Comparison of ENCODE assay signal across 7 cellular contexts in genomic region chr1:62437273-62437945, GRCh38. TPM values are rescaled to one million over a fixed set of nuclear protein-coding genes. Genes with fewer than 3 reads are reported as not detected.
DNase-seq lines count a peak whose midpoint lies in the region; ATAC-seq, FAIRE-seq and TF ChIP-seq lines count a peak whose summit lies in the region.

No MANE protein-coding gene starts in this region.

- peaks cover 27% of the 10 kb centered on the region for H3K36me3 Mint-ChIP-seq in activated CD4-positive, alpha-beta memory T cell treated with anti-CD3 and anti-CD28 coated beads for 36 hours
- H3K36me3 Mint-ChIP-seq in endothelial cell (ENCODE audit: low read depth, unreplicated experiment) = peaks cover 7% of the 10 kb centered on the region

- ATAC-seq in GM18870 (IDR thresholded peaks at IDR 0.05; ENCODE audit: unreplicated experiment) = no peak

- TF ChIP-seq CTCF in endothelial cell (IDR thresholded peaks at IDR 0.05; ENCODE audit: unreplicated experiment) = no peak

- no peaks in the 10 kb centered on the region for H3K27me3 Mint-ChIP-seq in activated CD4-positive, alpha-beta memory T cell treated with anti-CD3 and anti-CD28 coated beads for 36 hours
- H3K27me3 Mint-ChIP-seq in endothelial cell (ENCODE audit: unreplicated experiment) = peaks cover 7% of the 10 kb centered on the region

- TF ChIP-seq POLR2A in GM12892 (IDR thresholded peaks at IDR 0.05; ENCODE audit: low read depth, low read length) = no peak

- H3K27ac ChIP-seq in HUES48 (ENCODE audit: low read depth, low read length) = peak overlapping the region; percentile 100
- H3K27ac ChIP-seq in mucosa of rectum (ENCODE audit: low read depth in 2 of 2, low read length in 2 of 2) = peak overlapping the region; percentile 99 to 100
- peak overlapping the region; percentile 100 for H3K27ac ChIP-seq in thymus (ENCODE audit: low read depth)

- H3K4me1 Mint-ChIP-seq in activated CD4-positive, alpha-beta memory T cell treated with anti-CD3 and anti-CD28 coated beads for 36 hours (ENCODE audit: low read depth) = peaks cover 27% of the 10 kb centered on the region
- H3K4me1 Mint-ChIP-seq in endothelial cell (ENCODE audit: unreplicated experiment) = peaks cover 13% of the 10 kb centered on the region

- H3K4me3 Mint-ChIP-seq in activated CD4-positive, alpha-beta memory T cell treated with anti-CD3 and anti-CD28 coated beads for 36 hours = peak overlapping the region; percentile 97
- H3K4me3 Mint-ChIP-seq in endothelial cell (ENCODE audit: unreplicated experiment) = peak overlapping the region; percentile 75

- H3K36me3 ChIP-seq in HUES48 (ENCODE audit: control insufficient read depth, insufficient read depth, low read length) (peaks cover 28% of the 10 kb centered on the region), mucosa of rectum (ENCODE audit: control insufficient read depth in 2 of 2, insufficient read depth in 2 of 2, low read length in 2 of 2) (peaks cover 0 to 9% of the 10 kb centered on the region in 2 donors), thymus (ENCODE audit: control insufficient read depth, insufficient read depth) (no peaks in the 10 kb centered on the region)

- under 1% methylated on average over 68 of the region's 68 CpGs for WGBS in thymus

- H3K9ac ChIP-seq in HUES48 (ENCODE audit: low read depth, low read length) (peak overlapping the region; percentile 100), mucosa of rectum (ENCODE audit: low read depth in 1 of 2, low read length in 2 of 2) (peak overlapping the region; percentile 99)

- FAIRE-seq in GM12892 (lab: Jason Lieb, UNC) = peak; percentile 72

- DNase-seq in GM12892 (ENCODE audit: insufficient read length) (no peak), endothelial cell (ENCODE audit: low spot score) (peak; percentile 33)
- no peak for DNase-seq in activated CD4-positive, alpha-beta memory T cell treated with anti-CD3 and anti-CD28 coated beads for 36 hours

- H3K4me3 ChIP-seq in HUES48 (ENCODE audit: low read depth, low read length) (peak overlapping the region; percentile 98), mucosa of rectum (ENCODE audit: low read length in 2 of 2) (peak overlapping the region; percentile 84 to 90), thymus (ENCODE audit: low read length) (peak overlapping the region; percentile 64)

- CTCF ChIA-PET in activated CD4-positive, alpha-beta memory T cell treated with anti-CD3 and anti-CD28 coated beads for 36 hours (lab: Charles Lee) = interaction anchor here (0.6 kb wide), 1 partner anchor 293 kb away, joined by 3 read pairs; no protein-coding TSS in a partner anchor

- H3K27me3 ChIP-seq in HUES48 (ENCODE audit: control insufficient read depth, insufficient read depth, low read length) (no peaks in the 10 kb centered on the region), mucosa of rectum (ENCODE audit: control insufficient read depth in 2 of 2, insufficient read depth in 2 of 2, low read length in 2 of 2) (no peaks in the 10 kb centered on the region), thymus (ENCODE audit: control insufficient read depth, insufficient read depth) (no peaks in the 10 kb centered on the region)

- POLR2A ChIA-PET in activated CD4-positive, alpha-beta memory T cell treated with anti-CD3 and anti-CD28 coated beads for 36 hours (lab: Charles Lee) = interaction anchor here (0.6 to 2.0 kb wide), 3 partner anchors 10 to 981 kb away, joined by 3 to 7 read pairs (median 3); no protein-coding TSS in a partner anchor

- H3K9me3 ChIP-seq in HUES48 (ENCODE audit: control insufficient read depth, insufficient read depth, low read length) = no peaks in the 10 kb centered on the region
- H3K9me3 ChIP-seq in mucosa of rectum (ENCODE audit: control insufficient read depth in 2 of 2, low read length in 2 of 2) = no peaks in the 10 kb centered on the region
- H3K9me3 ChIP-seq in thymus (ENCODE audit: control insufficient read depth) = no peaks in the 10 kb centered on the region

- peak overlapping the region; percentile 99 for H3K27ac Mint-ChIP-seq in activated CD4-positive, alpha-beta memory T cell treated with anti-CD3 and anti-CD28 coated beads for 36 hours
- H3K27ac Mint-ChIP-seq in endothelial cell (ENCODE audit: unreplicated experiment) = no peak overlapping the region

- H3K4me1 ChIP-seq in HUES48 (ENCODE audit: control insufficient read depth, insufficient read depth, low read length) (peaks cover 10% of the 10 kb centered on the region), mucosa of rectum (ENCODE audit: control insufficient read depth in 2 of 2, insufficient read depth in 2 of 2, low read length in 2 of 2) (peaks cover 15 to 16% of the 10 kb centered on the region in 2 donors), thymus (ENCODE audit: control insufficient read depth, insufficient read depth, low read length) (no peaks in the 10 kb centered on the region)

- intact Hi-C loops in activated CD4-positive, alpha-beta memory T cell treated with anti-CD3 and anti-CD28 coated beads for 36 hours (cut with micrococcal nuclease) = loop anchor here (2.0 to 5.0 kb wide), 4 partner anchors 713 to 1360 kb away; partner anchors contain the start of genes FOXD3, PGM1 and TM2D1

- no peaks in the 10 kb centered on the region for H3K9me3 Mint-ChIP-seq in activated CD4-positive, alpha-beta memory T cell treated with anti-CD3 and anti-CD28 coated beads for 36 hours
- H3K9me3 Mint-ChIP-seq in endothelial cell (ENCODE audit: unreplicated experiment) = no peaks in the 10 kb centered on the region

RNA-seq across cellular contexts. Expression of gene USP1, which starts 0.6 kb away (rescaled TPM):
- 41.6 TPM for polyA plus RNA-seq in GM12892 (2012; ENCODE audit: missing spikeins)
- total RNA-seq in activated CD4-positive, alpha-beta memory T cell treated with anti-CD3 and anti-CD28 coated beads for 36 hours = 10 to 100 TPM; 68.4 to 69.7 TPM
- total RNA-seq in endothelial cell (ENCODE audit: unreplicated experiment) = 20.0 TPM
- 25.2 TPM for polyA plus RNA-seq in thymus
